In the genomic region with DNA sequence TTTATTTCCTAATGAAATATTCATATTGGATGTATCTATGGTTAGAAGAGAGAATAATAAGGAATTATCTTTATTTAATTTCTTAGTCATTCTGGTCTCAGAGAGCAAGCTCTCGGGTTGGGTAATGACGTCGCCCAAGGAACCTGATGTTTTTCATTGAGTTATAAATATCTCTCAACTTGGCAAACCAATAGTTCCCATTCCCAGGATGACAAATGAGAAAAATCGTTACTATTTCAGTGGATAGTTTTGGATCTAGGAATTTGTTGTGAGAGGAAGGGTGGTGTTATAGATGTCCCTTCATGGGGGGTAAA, we compare ENCODE assay signal across 1 cellular context.
TF ChIP-seq lines count a peak whose summit lies in the region.

No MANE protein-coding gene starts in this region.

TF ChIP-seq in SK-N-SH treated with all-trans-retinoic acid at 6 μM for 48 hours, 23 proteins besides CTCF, POLR2A, EP300 and RAD21 (continued from another document):
- TF ChIP-seq PPARA (CRISPR knock-in tag; IDR thresholded peaks at IDR 0.05; ENCODE audit: borderline replicate concordance) (no peak), CSDC2 (CRISPR knock-in tag; IDR thresholded peaks at IDR 0.05) (no peak), TCF4 (CRISPR knock-in tag; IDR thresholded peaks at IDR 0.05; ENCODE audit: borderline replicate concordance) (no peak), ZNF70 (CRISPR knock-in tag; IDR thresholded peaks at IDR 0.05) (no peak), TOX (CRISPR knock-in tag; IDR thresholded peaks at IDR 0.05; ENCODE audit: borderline replicate concordance) (no peak), RARB (CRISPR knock-in tag; IDR thresholded peaks at IDR 0.05) (no peak), ZFP30 (CRISPR knock-in tag; IDR thresholded peaks at IDR 0.05) (no peak), ESRRG (CRISPR knock-in tag; IDR thresholded peaks at IDR 0.05) (no peak), SNAI2 (CRISPR knock-in tag; IDR thresholded peaks at IDR 0.05) (no peak), GLIS3 (CRISPR knock-in tag; IDR thresholded peaks at IDR 0.05) (no peak)
- TF ChIP-seq, protein P1, sequence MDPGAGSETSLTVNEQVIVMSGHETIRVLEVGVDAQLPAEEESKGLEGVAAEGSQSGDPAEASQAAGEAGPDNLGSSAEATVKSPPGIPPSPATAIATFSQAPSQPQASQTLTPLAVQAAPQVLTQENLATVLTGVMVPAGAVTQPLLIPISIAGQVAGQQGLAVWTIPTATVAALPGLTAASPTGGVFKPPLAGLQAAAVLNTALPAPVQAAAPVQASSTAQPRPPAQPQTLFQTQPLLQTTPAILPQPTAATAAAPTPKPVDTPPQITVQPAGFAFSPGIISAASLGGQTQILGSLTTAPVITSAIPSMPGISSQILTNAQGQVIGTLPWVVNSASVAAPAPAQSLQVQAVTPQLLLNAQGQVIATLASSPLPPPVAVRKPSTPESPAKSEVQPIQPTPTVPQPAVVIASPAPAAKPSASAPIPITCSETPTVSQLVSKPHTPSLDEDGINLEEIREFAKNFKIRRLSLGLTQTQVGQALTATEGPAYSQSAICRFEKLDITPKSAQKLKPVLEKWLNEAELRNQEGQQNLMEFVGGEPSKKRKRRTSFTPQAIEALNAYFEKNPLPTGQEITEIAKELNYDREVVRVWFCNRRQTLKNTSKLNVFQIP (CRISPR knock-in tag; IDR thresholded peaks at IDR 0.05; ENCODE audit: borderline replicate concordance, low read depth): no peak
